Comparison of ENCODE assay signal across 8 cellular contexts in genomic region chr18:158128-159036, GRCh38. TPM values are rescaled to one million over a fixed set of nuclear protein-coding genes. Genes with fewer than 3 reads are reported as not detected.
DNase-seq lines count a peak whose midpoint lies in the region; ATAC-seq and TF ChIP-seq lines count a peak whose summit lies in the region.

USP14 (plus strand) TSS chr18:158557; CDS start chr18:158699, 142 bp downstream.

- peaks cover 2% of the 10 kb centered on the region for H3K9me3 Mint-ChIP-seq in activated T-cell treated with anti-CD3 and anti-CD28 coated beads, Interleukin-2, amount 50 U/mL, for 24 hours

- ATAC-seq in GM21737 (IDR thresholded peaks at IDR 0.05; ENCODE audit: unreplicated experiment), result peak; percentile 88

- peak within 1 kb of the TSS; percentile 87 to 93 for H3K9ac ChIP-seq in mucosa of rectum (ENCODE audit: low read depth in 1 of 2, low read length in 2 of 2)

- DNase-seq in DMS79 (lab: John Stamatoyannopoulos, UW) (peak; percentile 94), KG1 (lab: John Stamatoyannopoulos, UW) (peak; percentile 92), erythroblast (lab: John Stamatoyannopoulos, UW) (peak; percentile 100)
- DNase-seq in activated T-cell treated with anti-CD3 and anti-CD28 coated beads, Interleukin-2, amount 50 U/mL, for 24 hours, result peak; percentile 97
- peak; percentile 95 to 96 for DNase-seq in stimulated activated CD8-positive, alpha-beta memory T cell treated with anti-CD3 and anti-CD28 coated beads, Interleukin-4, amount 100 ng/mL, for 4 hours (ENCODE audit: low read depth in 2 of 2, low spot score in 1 of 2)

- TF ChIP-seq POLR2A in erythroblast (IDR thresholded peaks at IDR 0.05; ENCODE audit: low read length), result peak; percentile 72

- peak within 1 kb of the TSS; percentile 93 for H3K4me3 Mint-ChIP-seq in activated T-cell treated with anti-CD3 and anti-CD28 coated beads, Interleukin-2, amount 50 U/mL, for 24 hours

- no peaks in the 10 kb centered on the region for H3K27me3 Mint-ChIP-seq in activated T-cell treated with anti-CD3 and anti-CD28 coated beads, Interleukin-2, amount 50 U/mL, for 24 hours

- peaks cover 32% of the 10 kb centered on the region for H3K36me3 Mint-ChIP-seq in activated T-cell treated with anti-CD3 and anti-CD28 coated beads, Interleukin-2, amount 50 U/mL, for 24 hours (ENCODE audit: low read depth)

- peak within 1 kb of the TSS; percentile 87 to 95 for H3K4me3 ChIP-seq in mucosa of rectum (ENCODE audit: low read length in 2 of 2)

- H3K27me3 ChIP-seq in mucosa of rectum (ENCODE audit: control insufficient read depth in 2 of 2, insufficient read depth in 2 of 2, low read length in 2 of 2), result no peaks in the 10 kb centered on the region

- H3K27ac ChIP-seq in mucosa of rectum (ENCODE audit: low read depth in 2 of 2, low read length in 2 of 2), result peak within 1 kb of the TSS; percentile 91 to 93

- H3K27ac Mint-ChIP-seq in activated T-cell treated with anti-CD3 and anti-CD28 coated beads, Interleukin-2, amount 50 U/mL, for 24 hours, result peak within 1 kb of the TSS; percentile 97

- peaks cover 8 to 11% of the 10 kb centered on the region in 2 donors for H3K4me1 ChIP-seq in mucosa of rectum (ENCODE audit: control insufficient read depth in 2 of 2, insufficient read depth in 2 of 2, low read length in 2 of 2)

- no peaks in the 10 kb centered on the region for H3K9me3 ChIP-seq in mucosa of rectum (ENCODE audit: control insufficient read depth in 2 of 2, low read length in 2 of 2)

- H3K36me3 ChIP-seq in mucosa of rectum (ENCODE audit: control insufficient read depth in 2 of 2, insufficient read depth in 2 of 2, low read length in 2 of 2), result peaks cover 0 to 4% of the 10 kb centered on the region in 2 donors

- H3K4me1 Mint-ChIP-seq in activated T-cell treated with anti-CD3 and anti-CD28 coated beads, Interleukin-2, amount 50 U/mL, for 24 hours (ENCODE audit: low read depth), result peaks cover 44% of the 10 kb centered on the region

TF ChIP-seq in PFSK-1, 5 proteins besides CTCF, POLR2A, EP300 and RAD21:
- TF ChIP-seq SIN3A (IDR thresholded peaks at IDR 0.05; ENCODE audit: borderline replicate concordance, insufficient read depth, low read length), result peak; percentile 73; the same call in 1 of the 2 replicates
- peak; percentile 71 for TF ChIP-seq POLR2AphosphoS5 (IDR thresholded peaks at IDR 0.05; ENCODE audit: low read depth, low read length)
- TF ChIP-seq TAF1 (IDR thresholded peaks at IDR 0.05; ENCODE audit: borderline replicate concordance, insufficient read depth, low read length), result peak; percentile 54; the same call in 1 of the 2 replicates
- TF ChIP-seq, protein P1, sequence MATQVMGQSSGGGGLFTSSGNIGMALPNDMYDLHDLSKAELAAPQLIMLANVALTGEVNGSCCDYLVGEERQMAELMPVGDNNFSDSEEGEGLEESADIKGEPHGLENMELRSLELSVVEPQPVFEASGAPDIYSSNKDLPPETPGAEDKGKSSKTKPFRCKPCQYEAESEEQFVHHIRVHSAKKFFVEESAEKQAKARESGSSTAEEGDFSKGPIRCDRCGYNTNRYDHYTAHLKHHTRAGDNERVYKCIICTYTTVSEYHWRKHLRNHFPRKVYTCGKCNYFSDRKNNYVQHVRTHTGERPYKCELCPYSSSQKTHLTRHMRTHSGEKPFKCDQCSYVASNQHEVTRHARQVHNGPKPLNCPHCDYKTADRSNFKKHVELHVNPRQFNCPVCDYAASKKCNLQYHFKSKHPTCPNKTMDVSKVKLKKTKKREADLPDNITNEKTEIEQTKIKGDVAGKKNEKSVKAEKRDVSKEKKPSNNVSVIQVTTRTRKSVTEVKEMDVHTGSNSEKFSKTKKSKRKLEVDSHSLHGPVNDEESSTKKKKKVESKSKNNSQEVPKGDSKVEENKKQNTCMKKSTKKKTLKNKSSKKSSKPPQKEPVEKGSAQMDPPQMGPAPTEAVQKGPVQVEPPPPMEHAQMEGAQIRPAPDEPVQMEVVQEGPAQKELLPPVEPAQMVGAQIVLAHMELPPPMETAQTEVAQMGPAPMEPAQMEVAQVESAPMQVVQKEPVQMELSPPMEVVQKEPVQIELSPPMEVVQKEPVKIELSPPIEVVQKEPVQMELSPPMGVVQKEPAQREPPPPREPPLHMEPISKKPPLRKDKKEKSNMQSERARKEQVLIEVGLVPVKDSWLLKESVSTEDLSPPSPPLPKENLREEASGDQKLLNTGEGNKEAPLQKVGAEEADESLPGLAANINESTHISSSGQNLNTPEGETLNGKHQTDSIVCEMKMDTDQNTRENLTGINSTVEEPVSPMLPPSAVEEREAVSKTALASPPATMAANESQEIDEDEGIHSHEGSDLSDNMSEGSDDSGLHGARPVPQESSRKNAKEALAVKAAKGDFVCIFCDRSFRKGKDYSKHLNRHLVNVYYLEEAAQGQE (IDR thresholded peaks at IDR 0.05; ENCODE audit: insufficient read depth in 1 of 2, low read depth in 2 of 2, low read length in 2 of 2), result no peak
- TF ChIP-seq FOXP2 (optimal IDR thresholded peaks at IDR 0.05; ENCODE audit: borderline replicate concordance, extremely low read depth, extremely low read length, insufficient read depth), result no peak

RNA-seq across cellular contexts. Expression of gene USP14, which starts in this region (rescaled TPM):
- 57.9 TPM for polyA plus RNA-seq in PFSK-1 (2012; ENCODE audit: insufficient read length, low read depth)

Comparison
In these comparisons a context has a peak if more than half of its experiments do, and no peak if none do; other contexts are left out.
1. Peak in every context shown above with its lines: DNase-seq, ATAC-seq, H3K4me3 ChIP-seq and H3K27ac ChIP-seq.